In the genomic region with DNA sequence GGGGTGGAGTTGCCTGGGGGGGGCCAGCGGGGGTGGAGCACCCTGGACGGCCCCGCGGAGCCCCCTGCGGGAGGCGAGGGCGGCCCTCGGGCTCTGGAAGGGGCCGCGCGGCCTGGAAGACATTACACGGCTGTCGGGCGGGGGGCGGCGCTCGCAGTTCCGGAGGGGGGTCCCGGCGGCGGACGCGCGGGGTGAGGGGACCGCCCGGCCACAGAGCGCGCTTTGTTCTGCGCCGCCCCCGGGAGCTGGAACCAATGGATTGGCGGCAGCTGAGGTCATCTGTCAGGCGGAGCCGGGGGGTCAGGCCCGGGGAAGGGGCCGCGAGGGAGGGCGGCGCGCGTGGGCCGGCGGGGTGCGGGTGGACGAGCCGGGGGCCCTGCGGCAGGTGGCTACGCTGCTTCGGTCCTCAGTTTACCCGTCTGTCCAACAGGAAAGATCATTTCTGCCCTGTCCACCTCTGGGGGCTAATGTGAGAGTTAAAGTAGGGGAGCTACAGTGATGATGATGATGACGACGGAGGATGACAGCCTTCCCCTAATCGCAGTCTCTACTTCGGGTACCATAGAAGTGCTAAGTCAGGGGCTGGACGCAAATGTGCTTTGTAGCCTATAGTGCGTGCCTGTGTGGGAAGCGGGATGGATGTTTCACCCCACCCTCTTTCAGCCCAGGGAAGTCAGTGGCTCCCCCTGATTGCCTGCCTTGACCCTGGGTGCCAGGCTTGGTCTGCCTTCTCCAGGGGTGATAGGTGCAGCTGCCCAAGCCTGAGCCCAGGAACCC, we compare ENCODE assay signal across 10 cellular contexts. TPM values are rescaled to one million over a fixed set of nuclear protein-coding genes. Genes with fewer than 3 reads are reported as not detected.
DNase-seq lines count a peak whose midpoint lies in the region; ATAC-seq and TF ChIP-seq lines count a peak whose summit lies in the region.
"Had no signal": no experiment of that assay in that cellular context is flagged by ENCODE, and none has a peak within 500 bp of the region (broad histone marks: within the 10 kb centered on the region; RNA-seq: fewer than 3 reads in every experiment).

No MANE protein-coding gene starts in this region.

- peak overlapping the region in 1 of 2 donors; percentile 8 for H3K27ac Mint-ChIP-seq in T-cell
- peak overlapping the region; percentile 86 for H3K27ac Mint-ChIP-seq in progenitor cell of endocrine pancreas
- H3K27ac Mint-ChIP-seq in effector memory CD8-positive, alpha-beta T cell: no peak overlapping the region
- H3K27ac Mint-ChIP-seq: T-helper 1 cell treated with Interleukin-12 subunit alpha and Interleukin-12 subunit beta and Interleukin-4 antibody, amounts not matched to agents 30 μg/mL and 1 μg/mL, for 36 hours had no signal

- H3K27me3 Mint-ChIP-seq in T-cell (peaks cover 18 to 23% of the 10 kb centered on the region in 2 donors), progenitor cell of endocrine pancreas (peaks cover 6% of the 10 kb centered on the region)
- H3K27me3 Mint-ChIP-seq in effector memory CD8-positive, alpha-beta T cell: peaks cover 12 to 15% of the 10 kb centered on the region in 2 donors

- H3K4me3 Mint-ChIP-seq in T-cell: peak overlapping the region in 2 of 3 donors; percentile 31 to 51
- peak overlapping the region; percentile 52 for H3K4me3 Mint-ChIP-seq in progenitor cell of endocrine pancreas (ENCODE audit: low read depth)
- no peak overlapping the region for H3K4me3 Mint-ChIP-seq in effector memory CD8-positive, alpha-beta T cell
- H3K4me3 Mint-ChIP-seq: T-helper 1 cell treated with Interleukin-12 subunit alpha and Interleukin-12 subunit beta and Interleukin-4 antibody, amounts not matched to agents 30 μg/mL and 1 μg/mL, for 36 hours had no signal

- ATAC-seq in T-cell (replicated peaks in 1 of 4) (no peak), Right ventricle myocardium superior (ENCODE audit: poor library complexity) (peak; percentile 47), GM18502 (IDR thresholded peaks at IDR 0.05; ENCODE audit: poor library complexity, unreplicated experiment) (no peak), GM18498 (IDR thresholded peaks at IDR 0.05; ENCODE audit: unreplicated experiment) (no peak)
- ATAC-seq in effector memory CD8-positive, alpha-beta T cell (replicated peaks): no peak

- peak in 8 of 14 donors; percentile 3 to 31 (median 14) for DNase-seq in C1 segment of cervical spinal cord (lab: John Stamatoyannopoulos, UW)
- no peak for DNase-seq in T-cell
- no peak for DNase-seq in Right ventricle myocardium superior
- DNase-seq in progenitor cell of endocrine pancreas (ENCODE audit: low spot score, unreplicated experiment): peak; percentile 37
- no peak for DNase-seq in germinal center (ENCODE audit: low spot score)
- no peak for DNase-seq in effector memory CD8-positive, alpha-beta T cell
- DNase-seq: NCI-H2029 treated with DMSO at 0.1 percent for 48 hours had no signal

- POLR2A ChIA-PET in T-cell (lab: Charles Lee): no interaction called here

- CTCF ChIA-PET in T-cell (lab: Charles Lee): no interaction called here

- H3K4me1 Mint-ChIP-seq in T-cell (peaks cover 0 to 18% (median 14%) of the 10 kb centered on the region in 3 donors), progenitor cell of endocrine pancreas (ENCODE audit: low read depth) (peaks cover 6% of the 10 kb centered on the region)
- peaks cover 7 to 16% of the 10 kb centered on the region in 2 donors for H3K4me1 Mint-ChIP-seq in effector memory CD8-positive, alpha-beta T cell (ENCODE audit: low read depth in 2 of 2)

- no peaks in the 10 kb centered on the region for H3K9me3 Mint-ChIP-seq in T-cell
- H3K9me3 Mint-ChIP-seq in progenitor cell of endocrine pancreas (ENCODE audit: low read depth): no peaks in the 10 kb centered on the region
- H3K9me3 Mint-ChIP-seq in effector memory CD8-positive, alpha-beta T cell: no peaks in the 10 kb centered on the region
- H3K9me3 Mint-ChIP-seq: T-helper 1 cell treated with Interleukin-12 subunit alpha and Interleukin-12 subunit beta and Interleukin-4 antibody, amounts not matched to agents 30 μg/mL and 1 μg/mL, for 36 hours had no signal

- no peaks in the 10 kb centered on the region for H3K36me3 Mint-ChIP-seq in T-cell
- no peaks in the 10 kb centered on the region for H3K36me3 Mint-ChIP-seq in progenitor cell of endocrine pancreas (ENCODE audit: insufficient read depth)
- no peaks in the 10 kb centered on the region for H3K36me3 Mint-ChIP-seq in effector memory CD8-positive, alpha-beta T cell (ENCODE audit: insufficient read depth)

- TF ChIP-seq CTCF in progenitor cell of endocrine pancreas (IDR thresholded peaks at IDR 0.05; ENCODE audit: unreplicated experiment): no peak

- intact Hi-C loops in Right ventricle myocardium superior (cut with DNase I): loop anchor here (10.0 kb wide), 1 partner anchor 288 kb away; no protein-coding TSS in a partner anchor

RNA-seq across cellular contexts. Expression of a gene that starts 10.4 kb away (rescaled TPM):
- total RNA-seq in T-cell (10 to 100 TPM in 1 of 5 donors, 1 to 10 TPM in 4; 1.5 to 10.1 (median 7.3) TPM), Right ventricle myocardium superior (47.6 TPM), progenitor cell of endocrine pancreas (12.0 and 13.8 TPM in 2 replicates)

RNA-seq across cellular contexts. Expression of a gene that starts 32.5 kb away (rescaled TPM):
- total RNA-seq in T-cell: not detected
- 13.4 TPM for total RNA-seq in Right ventricle myocardium superior
- not detected in 2 replicates for total RNA-seq in progenitor cell of endocrine pancreas

RNA-seq across cellular contexts. Expression of a gene that starts 33.0 kb away (rescaled TPM):
- not detected for total RNA-seq in T-cell
- not detected for total RNA-seq in Right ventricle myocardium superior
- total RNA-seq in progenitor cell of endocrine pancreas: not detected in 2 replicates

Comparison
In these comparisons a context has a peak if more than half of its experiments do, and no peak if none do; other contexts are left out.
1. DNase-seq: peak in C1 segment of cervical spinal cord (8 of 14) and progenitor cell of endocrine pancreas (single experiment); none in T-cell (0 of 34), Right ventricle myocardium superior (single experiment), germinal center (single experiment) and effector memory CD8-positive, alpha-beta T cell (0 of 3).
2. H3K4me3 Mint-ChIP-seq: peak in T-cell (2 of 3) and progenitor cell of endocrine pancreas (single experiment); none in effector memory CD8-positive, alpha-beta T cell (0 of 2).
3. RNA of a gene that starts 32.5 kb away (total RNA-seq): 13.4 TPM in Right ventricle myocardium superior (single experiment); not detected in progenitor cell of endocrine pancreas and not detected in T-cell; every median in the first group is over 10 times any median in the second.